12 cellular contexts compared by ENCODE assay signal in the genomic region with DNA sequence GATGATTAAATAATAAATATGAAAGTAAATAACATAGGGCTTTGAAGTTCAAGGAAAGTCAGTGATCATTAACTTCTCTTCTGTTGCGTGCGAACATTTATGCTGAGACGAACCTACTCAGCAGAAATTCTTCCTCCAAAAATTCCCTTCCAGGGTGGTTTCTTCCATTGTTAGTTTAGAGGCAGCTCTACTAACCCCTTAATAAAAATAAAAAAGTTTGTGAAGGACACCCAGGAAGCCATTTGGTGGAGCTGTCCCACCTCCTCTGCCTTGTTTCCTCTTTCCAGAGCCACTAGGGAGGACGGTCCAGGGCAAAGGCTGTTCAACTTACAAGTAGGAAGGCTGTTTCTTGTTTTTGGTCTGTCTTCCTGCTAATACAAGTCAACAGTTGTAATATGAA. TPM values are rescaled to one million over a fixed set of nuclear protein-coding genes. Genes with fewer than 3 reads are reported as not detected.
A peak's percentile ranks its signal among the peaks of the same experiment; 100 is the strongest.
DNase-seq lines count a peak whose midpoint lies in the region; ATAC-seq and TF ChIP-seq lines count a peak whose summit lies in the region.
"Had no signal": no experiment of that assay in that cellular context is flagged by ENCODE, and none has a peak within 500 bp of the region (broad histone marks: within the 10 kb centered on the region; RNA-seq: fewer than 3 reads in every experiment).

No MANE protein-coding gene starts in this region.

- no peak for DNase-seq in CD4-positive, alpha-beta memory T cell
- DNase-seq in HT-29 (ENCODE audit: low spot score) (peak; percentile 47), OCI-M1 (lab: John Stamatoyannopoulos, UW) (peak; percentile 82), lower lobe of right lung (no peak), LoVo (ENCODE audit: low spot score) (no peak), C1 segment of cervical spinal cord (lab: John Stamatoyannopoulos, UW) (no peak)
- DNase-seq in stimulated activated CD4-positive, alpha-beta T cell treated with anti-CD3 and anti-CD28 coated beads, Interleukin-2, amount 100 ng/mL, for 24 hours = no peak
- DNase-seq: activated naive CD8-positive, alpha-beta T cell treated with anti-CD3 and anti-CD28 coated beads, Interleukin-2, amount 50 U/mL, for 24 hours; dorsolateral prefrontal cortex; mesenchymal stem cell; NCI-H2171; uterus had no signal

- POLR2A ChIA-PET in CD4-positive, alpha-beta memory T cell (lab: Charles Lee; ENCODE audit: partially characterized antibody) = interaction anchor here (0.6 kb wide), 1 partner anchor 46 kb away, joined by 3 read pairs; no protein-coding TSS in a partner anchor

- no peaks in the 10 kb centered on the region for H3K36me3 ChIP-seq in CD4-positive, alpha-beta memory T cell (ENCODE audit: insufficient read depth, low read length)
- no peaks in the 10 kb centered on the region for H3K36me3 ChIP-seq in lower lobe of right lung
- H3K36me3 ChIP-seq: uterus had no signal

- intact Hi-C loops in CD4-positive, alpha-beta memory T cell (cut with micrococcal nuclease) = loop anchor here (5.0 to 10.0 kb wide), 3 partner anchors 778 to 1835 kb away; partner anchors contain the start of genes ATP5F1A, HDHD2, KATNAL2 and PIAS2
- intact Hi-C loops in lower lobe of right lung (cut with DNase I) = no loop called here

- CTCF ChIA-PET in CD4-positive, alpha-beta memory T cell (lab: Charles Lee; ENCODE audit: partially characterized antibody) = no interaction called here

- peak; percentile 15 for TF ChIP-seq CTCF in lower lobe of right lung (IDR thresholded peaks at IDR 0.05)

- peak overlapping the region in 4 of 7 donors; percentile 16 to 97 (median 86) for H3K27ac Mint-ChIP-seq in CD4-positive, alpha-beta memory T cell

- peaks cover 0 to 5% of the 10 kb centered on the region in 2 donors for H3K36me3 Mint-ChIP-seq in CD4-positive, alpha-beta memory T cell

- no peak for ATAC-seq in lower lobe of right lung
- ATAC-seq: activated naive CD8-positive, alpha-beta T cell treated with anti-CD3 and anti-CD28 coated beads, Interleukin-2, amount 50 U/mL, for 24 hours had no signal

- H3K9me3 Mint-ChIP-seq in CD4-positive, alpha-beta memory T cell = no peaks in the 10 kb centered on the region
- H3K9me3 Mint-ChIP-seq: activated naive CD8-positive, alpha-beta T cell treated with anti-CD3 and anti-CD28 coated beads, Interleukin-2, amount 50 U/mL, for 24 hours had no signal

- no peak overlapping the region for H3K4me3 ChIP-seq in CD4-positive, alpha-beta memory T cell (ENCODE audit: low read length in 2 of 2)
- no peak overlapping the region for H3K4me3 ChIP-seq in lower lobe of right lung
- H3K4me3 ChIP-seq: uterus had no signal

- no peak overlapping the region for H3K27ac ChIP-seq in CD4-positive, alpha-beta memory T cell (ENCODE audit: low read depth, low read length)
- H3K27ac ChIP-seq in lower lobe of right lung = peak overlapping the region; percentile 97
- H3K27ac ChIP-seq: uterus had no signal

- H3K27me3 Mint-ChIP-seq in CD4-positive, alpha-beta memory T cell = no peaks in the 10 kb centered on the region
- H3K27me3 Mint-ChIP-seq: activated naive CD8-positive, alpha-beta T cell treated with anti-CD3 and anti-CD28 coated beads, Interleukin-2, amount 50 U/mL, for 24 hours had no signal

- no peaks in the 10 kb centered on the region for H3K27me3 ChIP-seq in CD4-positive, alpha-beta memory T cell (ENCODE audit: insufficient read depth, low read length)
- no peaks in the 10 kb centered on the region for H3K27me3 ChIP-seq in lower lobe of right lung (ENCODE audit: low read depth)
- H3K27me3 ChIP-seq: dorsolateral prefrontal cortex, uterus had no signal

- peaks cover 34% of the 10 kb centered on the region for H3K4me1 ChIP-seq in CD4-positive, alpha-beta memory T cell (ENCODE audit: insufficient read depth, low read length)
- peaks cover 36% of the 10 kb centered on the region for H3K4me1 ChIP-seq in lower lobe of right lung

- peaks cover 29 to 40% (median 30%) of the 10 kb centered on the region in 4 donors for H3K4me1 Mint-ChIP-seq in CD4-positive, alpha-beta memory T cell

- H3K4me3 Mint-ChIP-seq in CD4-positive, alpha-beta memory T cell = peak overlapping the region in 1 of 8 donors; percentile 10

- H3K9me3 ChIP-seq in CD4-positive, alpha-beta memory T cell (ENCODE audit: control insufficient read depth in 1 of 2, low read length in 2 of 2) = no peaks in the 10 kb centered on the region
- H3K9me3 ChIP-seq in lower lobe of right lung = no peaks in the 10 kb centered on the region
- H3K9me3 ChIP-seq: uterus had no signal

RNA-seq across cellular contexts. Expression of gene SMAD2, which starts 2.1 kb away (rescaled TPM):
- 100 to 1,000 TPM; 126 to 131 TPM for total RNA-seq in CD4-positive, alpha-beta memory T cell
- 10 to 100 TPM; 88.5 to 91.7 TPM for polyA plus RNA-seq in CD4-positive, alpha-beta memory T cell
- 21.3 and 33.4 TPM in 2 replicates for total RNA-seq in HT-29 (2014; rRNA removed; shearing (Covaris generic))
- 161 TPM for total RNA-seq in lower lobe of right lung

Comparison
In these comparisons a context has a peak if more than half of its experiments do, and no peak if none do; other contexts are left out.
1. DNase-seq: peak in HT-29 (single experiment) and OCI-M1 (single experiment); none in CD4-positive, alpha-beta memory T cell (0 of 5), lower lobe of right lung (single experiment), LoVo (single experiment), stimulated activated CD4-positive, alpha-beta T cell treated with anti-CD3 and anti-CD28 coated beads, Interleukin-2, amount 100 ng/mL, for 24 hours (0 of 2) and C1 segment of cervical spinal cord (0 of 14).